In genomic region chr11:37504066-37504611, GRCh38 we compare ENCODE assay signal across 8 cellular contexts.
DNase-seq lines count a peak whose midpoint lies in the region; ATAC-seq and FAIRE-seq lines count a peak whose summit lies in the region.

No MANE protein-coding gene starts in this region.

- FAIRE-seq in GM18507 (lab: Jason Lieb, UNC) = peak; percentile 46

- peak overlapping the region; percentile 78 for H3K27ac ChIP-seq in epithelial cell of prostate

- peak; percentile 81 for ATAC-seq in stimulated activated naive CD8-positive, alpha-beta T cell treated with anti-CD3 and anti-CD28 coated beads, Interleukin-15, Interleukin-2, amounts not matched to agents 100 U/mL and 50 U/mL, for 24 hours

- DNase-seq in GM18507 (ENCODE audit: extremely low spot score, insufficient read length, low read depth) = no peak
- DNase-seq in HCEC 1CT = peak; percentile 3
- peak; percentile 89 for DNase-seq in LHCN-M2 (ENCODE audit: low read depth)
- DNase-seq in epithelial cell of prostate (ENCODE audit: low read depth, low spot score) = peak; percentile 55
- DNase-seq in stimulated activated naive CD8-positive, alpha-beta T cell treated with anti-CD3 and anti-CD28 coated beads, Interleukin-15, Interleukin-2, amounts not matched to agents 100 U/mL and 50 U/mL, for 24 hours = no peak
- no peak for DNase-seq in NCI-H524 (lab: John Stamatoyannopoulos, UW)
- no peak for DNase-seq in CD1c-positive myeloid dendritic cell (ENCODE audit: extremely low spot score)
- no peak for DNase-seq in OCI-M1 (lab: John Stamatoyannopoulos, UW)

Comparison
In these comparisons a context has a peak if more than half of its experiments do, and no peak if none do; other contexts are left out.
1. DNase-seq: peak in HCEC 1CT (single experiment), LHCN-M2 (single experiment) and epithelial cell of prostate (single experiment); none in GM18507 (single experiment), stimulated activated naive CD8-positive, alpha-beta T cell treated with anti-CD3 and anti-CD28 coated beads, Interleukin-15, Interleukin-2, amounts not matched to agents 100 U/mL and 50 U/mL, for 24 hours (single experiment), NCI-H524 (0 of 2), CD1c-positive myeloid dendritic cell (single experiment) and OCI-M1 (single experiment).